Comparison of ENCODE assay signal across 20 cellular contexts in genomic region chr5:8981496-8981895, GRCh38.
DNase-seq lines count a peak whose midpoint lies in the region; ATAC-seq and TF ChIP-seq lines count a peak whose summit lies in the region.
"Had no signal": no experiment of that assay in that cellular context is flagged by ENCODE, and none has a peak within 500 bp of the region (broad histone marks: within the 10 kb centered on the region; RNA-seq: fewer than 3 reads in every experiment).

No MANE protein-coding gene starts in this region.

- TF ChIP-seq POLR2A in Peyer's patch (IDR thresholded peaks at IDR 0.05), result no peak

- H3K4me3 ChIP-seq in osteoblast (ENCODE audit: insufficient read depth, low read length), result no peak overlapping the region
- no peak overlapping the region for H3K4me3 ChIP-seq in Peyer's patch
- no peak overlapping the region for H3K4me3 ChIP-seq in left lung
- H3K4me3 ChIP-seq: body of pancreas, mucosa of descending colon, PC-9, SJSA1, suprapubic skin, uterus had no signal

- no peaks in the 10 kb centered on the region for H4K20me1 ChIP-seq in osteoblast (ENCODE audit: insufficient read depth, low read length)

- H3K4me1 ChIP-seq in osteoblast (ENCODE audit: insufficient read depth, low read length) (peaks cover 6% of the 10 kb centered on the region), Peyer's patch (no peaks in the 10 kb centered on the region), left lung (no peaks in the 10 kb centered on the region)
- H3K4me1 ChIP-seq: body of pancreas, SJSA1, suprapubic skin, uterus had no signal

- H3K79me2 ChIP-seq in osteoblast (ENCODE audit: insufficient read depth, low read length), result no peaks in the 10 kb centered on the region

- H3K36me3 ChIP-seq in osteoblast (ENCODE audit: insufficient read depth, low read length) (no peaks in the 10 kb centered on the region), Peyer's patch (no peaks in the 10 kb centered on the region), left lung (no peaks in the 10 kb centered on the region)
- H3K36me3 ChIP-seq: SJSA1, suprapubic skin, uterus had no signal

- TF ChIP-seq CTCF in osteoblast (IDR thresholded peaks at IDR 0.05; ENCODE audit: extremely low read depth, low read depth, low read length) (no peak), Peyer's patch (IDR thresholded peaks at IDR 0.05) (no peak), left lung (IDR thresholded peaks at IDR 0.05) (no peak)

- H3K27me3 ChIP-seq in osteoblast (ENCODE audit: insufficient read depth, low read length), result no peaks in the 10 kb centered on the region
- H3K27me3 ChIP-seq in Peyer's patch, result no peaks in the 10 kb centered on the region
- H3K27me3 ChIP-seq in left lung, result no peaks in the 10 kb centered on the region
- H3K27me3 ChIP-seq: body of pancreas, suprapubic skin, uterus had no signal

- intact Hi-C loops in left lung (cut with DNase I), result no loop called here

- DNase-seq in Caki2 (ENCODE audit: low read depth) (peak; percentile 4), RPMI7951 (ENCODE audit: low read depth) (peak; percentile 2), epithelial cell of prostate (ENCODE audit: low read depth, low spot score) (peak; percentile 5), osteoblast (ENCODE audit: insufficient read length, low spot score, missing footprints) (peak; percentile 58), Peyer's patch (no peak), left lung (no peak)
- no peak for DNase-seq in activated CD4-positive, alpha-beta T cell treated with anti-CD3 and anti-CD28 coated beads for 4 hours
- DNase-seq: activated B cell treated with CpG ODN at 0.5 μM for 24 hours; activated naive CD4-positive, alpha-beta T cell treated with anti-CD3 and anti-CD28 coated beads, Interleukin-2, amount 10 ng/mL, durations not matched to agents 7 days and 5 days; activated T-cell treated with anti-CD3 and anti-CD28 coated beads, Interleukin-2, amount 50 U/mL, for 4 hours; body of pancreas; glutamatergic neuron; H7; mucosa of descending colon; NCI-H1694; uterus had no signal

- H3K9me3 ChIP-seq in osteoblast (ENCODE audit: low read depth, low read length), result no peaks in the 10 kb centered on the region
- no peaks in the 10 kb centered on the region for H3K9me3 ChIP-seq in Peyer's patch
- no peaks in the 10 kb centered on the region for H3K9me3 ChIP-seq in left lung
- H3K9me3 ChIP-seq: body of pancreas, mucosa of descending colon, SJSA1, suprapubic skin, uterus had no signal

- H2AFZ ChIP-seq in osteoblast (ENCODE audit: low read length), result no peak overlapping the region
- H2AFZ ChIP-seq: PC-9 had no signal

- no peak overlapping the region for H3K4me2 ChIP-seq in osteoblast (ENCODE audit: insufficient read depth, low read length)
- H3K4me2 ChIP-seq: PC-9 had no signal

- no peak for ATAC-seq in left lung
- ATAC-seq in HG02623 (IDR thresholded peaks at IDR 0.05; ENCODE audit: unreplicated experiment), result no peak
- ATAC-seq: activated T-cell treated with anti-CD3 and anti-CD28 coated beads, Interleukin-2, amount 50 U/mL, for 4 hours; body of pancreas; mucosa of descending colon had no signal

- H3K27ac ChIP-seq in epithelial cell of prostate, result peak overlapping the region; percentile 60
- no peak overlapping the region for H3K27ac ChIP-seq in osteoblast (ENCODE audit: low read depth, low read length)
- H3K27ac ChIP-seq in Peyer's patch, result no peak overlapping the region
- H3K27ac ChIP-seq in left lung, result no peak overlapping the region
- H3K27ac ChIP-seq: body of pancreas, PC-9, SJSA1, suprapubic skin, uterus had no signal

- in situ Hi-C loops in Caki2 (cut with HindIII; ENCODE audit: low pct_unique_long_range_greater_than_20kb, low sequenced_read_pairs), result no loop called here

Comparison
In these comparisons a context has a peak if more than half of its experiments do, and no peak if none do; other contexts are left out.
1. DNase-seq: peak in Caki2 (single experiment), RPMI7951 (single experiment), epithelial cell of prostate (single experiment) and osteoblast (single experiment); none in Peyer's patch (0 of 3), activated CD4-positive, alpha-beta T cell treated with anti-CD3 and anti-CD28 coated beads for 4 hours (0 of 2) and left lung (0 of 2).